In the genomic region with DNA sequence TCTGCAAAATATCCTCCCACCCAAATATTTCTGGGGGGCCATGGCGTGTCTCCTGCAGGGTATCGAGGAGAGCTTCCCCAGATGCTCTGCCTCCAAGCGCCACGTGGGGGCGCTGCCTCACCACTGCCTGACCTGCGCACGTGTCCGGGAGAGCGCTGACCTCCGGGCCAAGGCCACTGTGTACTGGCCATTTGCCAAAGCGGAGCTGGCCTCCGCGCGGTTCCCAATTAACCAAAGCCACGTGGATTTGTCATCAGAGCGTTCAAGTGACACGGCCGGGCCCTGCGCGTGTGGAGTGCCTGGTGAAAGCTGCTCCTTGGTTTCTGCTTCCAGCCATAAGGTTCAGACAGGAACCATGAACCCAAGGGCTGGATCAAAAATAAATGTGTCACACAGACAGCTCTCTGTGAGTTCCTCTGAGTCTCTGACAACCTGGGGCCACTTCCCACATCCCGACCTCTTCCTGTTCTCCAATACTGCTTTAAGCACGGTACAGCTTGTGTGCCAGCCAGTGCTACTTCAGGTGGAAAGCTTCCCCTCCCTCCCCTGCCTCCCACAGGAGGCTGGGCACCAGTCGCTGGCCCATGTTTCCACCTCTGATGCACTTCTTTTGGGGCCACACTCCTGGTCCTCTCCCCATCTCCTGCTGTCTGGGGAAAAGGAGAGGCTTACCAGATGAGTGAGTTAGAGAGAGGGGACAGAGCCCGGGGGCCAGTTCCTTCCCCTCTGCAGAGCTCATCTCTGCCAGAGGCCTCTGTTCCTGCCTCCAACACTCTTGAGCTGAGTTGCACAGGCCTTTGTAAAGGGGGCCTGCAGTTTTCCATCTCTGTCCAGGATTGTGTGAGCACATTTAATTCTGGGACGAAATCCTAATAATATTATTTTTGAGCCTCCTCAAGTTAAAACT, we compare ENCODE assay signal across 8 cellular contexts. TPM values are rescaled to one million over a fixed set of nuclear protein-coding genes. Genes with fewer than 3 reads are reported as not detected.
A peak's percentile ranks its signal among the peaks of the same experiment; 100 is the strongest.
DNase-seq lines count a peak whose midpoint lies in the region; ATAC-seq and TF ChIP-seq lines count a peak whose summit lies in the region.

No MANE protein-coding gene starts in this region.

- CTCF ChIA-PET in MCF 10A (lab: Yijun Ruan, JAX), result interaction anchor here (0.5 to 11.4 kb wide), 181 partner anchors 11 to 1958 kb away, joined by 3 to 167 read pairs (median 4); partner anchors contain the start of genes CHRM3 and ZP4

- POLR2A ChIA-PET in MCF 10A (lab: Yijun Ruan, JAX), result interaction anchor here (0.8 to 2.5 kb wide), 9 partner anchors 9 to 1088 kb away, joined by 3 to 8 read pairs (median 3); no protein-coding TSS in a partner anchor

- peak; percentile 100 for TF ChIP-seq CTCF in MCF 10A (IDR thresholded peaks at IDR 0.05; ENCODE audit: unreplicated experiment)

- peak; percentile 7 to 50 for DNase-seq in activated T-cell treated with anti-CD3 and anti-CD28 coated beads, Interleukin-2, amount 50 U/mL, for 72 hours
- DNase-seq in activated T-cell treated with anti-CD3 and anti-CD28 coated beads for 4 hours, result no peak
- peak; percentile 63 for DNase-seq in NCI-H82 (lab: John Stamatoyannopoulos, UW)
- DNase-seq in MCF 10A (ENCODE audit: unreplicated experiment), result peak; percentile 77
- peak; percentile 61 to 64 for DNase-seq in left colon
- peak; percentile 7 to 11 for DNase-seq in stimulated activated naive CD8-positive, alpha-beta T cell treated with anti-CD3 and anti-CD28 coated beads, Interleukin-15, amount 100 ng/mL, for 72 hours
- no peak for DNase-seq in mesenteric fat pad (ENCODE audit: low spot score)

- H3K9me3 Mint-ChIP-seq in activated T-cell treated with anti-CD3 and anti-CD28 coated beads, Interleukin-2, amount 50 U/mL, for 72 hours, result peaks cover 0 to 2% of the 10 kb centered on the region in 2 donors
- H3K9me3 Mint-ChIP-seq in MCF 10A (ENCODE audit: unreplicated experiment), result no peaks in the 10 kb centered on the region
- no peaks in the 10 kb centered on the region for H3K9me3 Mint-ChIP-seq in stimulated activated naive CD8-positive, alpha-beta T cell treated with anti-CD3 and anti-CD28 coated beads, Interleukin-15, amount 100 ng/mL, for 72 hours

- no peak overlapping the region for H3K27ac Mint-ChIP-seq in activated T-cell treated with anti-CD3 and anti-CD28 coated beads, Interleukin-2, amount 50 U/mL, for 72 hours
- peak overlapping the region; percentile 16 for H3K27ac Mint-ChIP-seq in MCF 10A (ENCODE audit: low read depth, unreplicated experiment)
- no peak overlapping the region for H3K27ac Mint-ChIP-seq in stimulated activated naive CD8-positive, alpha-beta T cell treated with anti-CD3 and anti-CD28 coated beads, Interleukin-15, amount 100 ng/mL, for 72 hours

- peak; percentile 29 to 57 for ATAC-seq in activated T-cell treated with anti-CD3 and anti-CD28 coated beads, Interleukin-2, amount 50 U/mL, for 72 hours (replicated peaks in 1 of 2)
- ATAC-seq in HG02623 (IDR thresholded peaks at IDR 0.05; ENCODE audit: unreplicated experiment) (peak; percentile 67), left colon (peak; percentile 74)
- ATAC-seq in stimulated activated naive CD8-positive, alpha-beta T cell treated with anti-CD3 and anti-CD28 coated beads, Interleukin-15, amount 100 ng/mL, for 72 hours, result peak; percentile 33

- no peaks in the 10 kb centered on the region for H3K4me1 Mint-ChIP-seq in activated T-cell treated with anti-CD3 and anti-CD28 coated beads, Interleukin-2, amount 50 U/mL, for 72 hours (ENCODE audit: low read depth)
- H3K4me1 Mint-ChIP-seq in MCF 10A (ENCODE audit: insufficient read depth, unreplicated experiment), result peaks cover 9% of the 10 kb centered on the region
- no peaks in the 10 kb centered on the region for H3K4me1 Mint-ChIP-seq in stimulated activated naive CD8-positive, alpha-beta T cell treated with anti-CD3 and anti-CD28 coated beads, Interleukin-15, amount 100 ng/mL, for 72 hours

- BruUV-seq in MCF 10A (replicated peaks; lab: Mats Ljungman, UMichigan), result no TSS peak

- peaks cover 5% of the 10 kb centered on the region for H3K27me3 Mint-ChIP-seq in activated T-cell treated with anti-CD3 and anti-CD28 coated beads, Interleukin-2, amount 50 U/mL, for 72 hours (ENCODE audit: low read depth)
- H3K27me3 Mint-ChIP-seq in MCF 10A (ENCODE audit: insufficient read depth, unreplicated experiment), result no peaks in the 10 kb centered on the region
- H3K27me3 Mint-ChIP-seq in stimulated activated naive CD8-positive, alpha-beta T cell treated with anti-CD3 and anti-CD28 coated beads, Interleukin-15, amount 100 ng/mL, for 72 hours, result peaks cover 14% of the 10 kb centered on the region

- peak overlapping the region; percentile 17 to 32 for H3K4me3 Mint-ChIP-seq in activated T-cell treated with anti-CD3 and anti-CD28 coated beads, Interleukin-2, amount 50 U/mL, for 72 hours
- H3K4me3 Mint-ChIP-seq in MCF 10A (ENCODE audit: unreplicated experiment), result peak overlapping the region; percentile 66
- H3K4me3 Mint-ChIP-seq in stimulated activated naive CD8-positive, alpha-beta T cell treated with anti-CD3 and anti-CD28 coated beads, Interleukin-15, amount 100 ng/mL, for 72 hours, result peak overlapping the region in 1 of 2 donors; percentile 50

- H3K36me3 Mint-ChIP-seq in activated T-cell treated with anti-CD3 and anti-CD28 coated beads, Interleukin-2, amount 50 U/mL, for 72 hours (ENCODE audit: insufficient read depth in 2 of 2), result no peaks in the 10 kb centered on the region
- no peaks in the 10 kb centered on the region for H3K36me3 Mint-ChIP-seq in MCF 10A (ENCODE audit: insufficient read depth, unreplicated experiment)

- intact Hi-C loops in MCF 10A (cut with micrococcal nuclease), result loop anchor here (1.0 to 5.0 kb wide), 8 partner anchors 74 to 1522 kb away; partner anchors contain the start of gene CHRM3
- intact Hi-C loops in left colon (cut with DNase I, micrococcal nuclease), result no loop called here

RNA-seq across cellular contexts. Expression of gene ZP4, which starts 26.1 kb away (rescaled TPM):
- not detected for total RNA-seq in activated T-cell treated with anti-CD3 and anti-CD28 coated beads, Interleukin-2, amount 50 U/mL, for 72 hours
- total RNA-seq in MCF 10A (2022), result not detected in 2 replicates
- total RNA-seq in left colon, result not detected
- total RNA-seq in mesenteric fat pad, result not detected

Comparison
In these comparisons a context has a peak if more than half of its experiments do, and no peak if none do; other contexts are left out.
1. DNase-seq: peak in activated T-cell treated with anti-CD3 and anti-CD28 coated beads, Interleukin-2, amount 50 U/mL, for 72 hours (2 of 2), NCI-H82 (single experiment), MCF 10A (single experiment), left colon (2 of 2) and stimulated activated naive CD8-positive, alpha-beta T cell treated with anti-CD3 and anti-CD28 coated beads, Interleukin-15, amount 100 ng/mL, for 72 hours (2 of 2); none in activated T-cell treated with anti-CD3 and anti-CD28 coated beads for 4 hours (single experiment) and mesenteric fat pad (single experiment).
2. Peak in every context shown above with its lines, with median percentiles within 50 percentile points of each other: ATAC-seq.